In genomic region chr3:13066236-13066635, GRCh38 we compare ENCODE assay signal across 18 cellular contexts. TPM values are rescaled to one million over a fixed set of nuclear protein-coding genes. Genes with fewer than 3 reads are reported as not detected.
A peak's percentile ranks its signal among the peaks of the same experiment; 100 is the strongest.
DNase-seq lines count a peak whose midpoint lies in the region; ATAC-seq and TF ChIP-seq lines count a peak whose summit lies in the region.
"Had no signal": no experiment of that assay in that cellular context is flagged by ENCODE, and none has a peak within 500 bp of the region (broad histone marks: within the 10 kb centered on the region; RNA-seq: fewer than 3 reads in every experiment).

No MANE protein-coding gene starts in this region.

- no peak overlapping the region for H3K4me3 Mint-ChIP-seq in CD8-positive, alpha-beta memory T cell
- H3K4me3 Mint-ChIP-seq in central memory CD8-positive, alpha-beta T cell = no peak overlapping the region

- H3K36me3 ChIP-seq in CD8-positive, alpha-beta memory T cell (ENCODE audit: insufficient read depth, low read length) = no peaks in the 10 kb centered on the region
- H3K36me3 ChIP-seq in KOPT-K1 (ENCODE audit: insufficient read depth, low read length) = no peaks in the 10 kb centered on the region
- H3K36me3 ChIP-seq in spleen = peaks cover 0 to 4% (median 0%) of the 10 kb centered on the region in 6 donors
- no peaks in the 10 kb centered on the region for H3K36me3 ChIP-seq in osteoblast (ENCODE audit: insufficient read depth, low read length)
- H3K36me3 ChIP-seq: prostate gland, thyroid gland had no signal

- no peak for TF ChIP-seq CTCF in spleen (IDR thresholded peaks at IDR 0.05 in 8 of 11, conservative IDR thresholded peaks at IDR 0.05 in 3 of 11)
- no peak for TF ChIP-seq CTCF in osteoblast (IDR thresholded peaks at IDR 0.05; ENCODE audit: extremely low read depth, low read depth, low read length)

- intact Hi-C loops in spleen (cut with DNase I; ENCODE audit: low total_unique reads) = no loop called here

- peaks cover 32 to 40% (median 38%) of the 10 kb centered on the region in 3 donors for H3K4me1 Mint-ChIP-seq in CD8-positive, alpha-beta memory T cell
- peaks cover 50% of the 10 kb centered on the region for H3K4me1 Mint-ChIP-seq in central memory CD8-positive, alpha-beta T cell

- H3K36me3 Mint-ChIP-seq in CD8-positive, alpha-beta memory T cell = peaks cover 0 to 5% (median 2%) of the 10 kb centered on the region in 3 donors
- H3K36me3 Mint-ChIP-seq in central memory CD8-positive, alpha-beta T cell (ENCODE audit: insufficient read depth) = no peaks in the 10 kb centered on the region

- H3K9me3 Mint-ChIP-seq in CD8-positive, alpha-beta memory T cell = no peaks in the 10 kb centered on the region
- H3K9me3 Mint-ChIP-seq in central memory CD8-positive, alpha-beta T cell = no peaks in the 10 kb centered on the region

- H3K27ac ChIP-seq in CD8-positive, alpha-beta memory T cell (ENCODE audit: low read depth, low read length) = no peak overlapping the region
- H3K27ac ChIP-seq in KOPT-K1 (ENCODE audit: low read depth, low read length, poor library complexity, severe bottlenecking) (peak overlapping the region; percentile 100), spleen (peak overlapping the region in 6 of 8 donors; percentile 18 to 87 (median 68)), osteoblast (ENCODE audit: low read depth, low read length) (no peak overlapping the region)
- H3K27ac ChIP-seq: prostate gland, thyroid gland had no signal

- no peaks in the 10 kb centered on the region for H3K9me3 ChIP-seq in CD8-positive, alpha-beta memory T cell (ENCODE audit: low read length)
- no peaks in the 10 kb centered on the region for H3K9me3 ChIP-seq in KOPT-K1 (ENCODE audit: insufficient read depth, low read length, poor library complexity, severe bottlenecking)
- H3K9me3 ChIP-seq in spleen = no peaks in the 10 kb centered on the region
- no peaks in the 10 kb centered on the region for H3K9me3 ChIP-seq in osteoblast (ENCODE audit: low read depth, low read length)
- H3K9me3 ChIP-seq: prostate gland, thyroid gland had no signal

- no peaks in the 10 kb centered on the region for H3K79me2 ChIP-seq in osteoblast (ENCODE audit: insufficient read depth, low read length)

- ATAC-seq in central memory CD8-positive, alpha-beta T cell (replicated peaks; ENCODE audit: extremely low read depth, poor library complexity, severe bottlenecking) = no peak

- H3K27ac Mint-ChIP-seq in CD8-positive, alpha-beta memory T cell = peak overlapping the region in 5 of 8 donors; percentile 17 to 84 (median 54)
- H3K27ac Mint-ChIP-seq in central memory CD8-positive, alpha-beta T cell (ENCODE audit: low read depth) = peak overlapping the region; percentile 64

- H3K27me3 Mint-ChIP-seq in CD8-positive, alpha-beta memory T cell = peaks cover 0 to 2% of the 10 kb centered on the region in 2 donors
- no peaks in the 10 kb centered on the region for H3K27me3 Mint-ChIP-seq in central memory CD8-positive, alpha-beta T cell

- WGBS in spleen, 5 donors = 45 to 71% (median 46%) methylated on average over 11 of the region's 11 CpGs

- CTCF ChIA-PET in CD8-positive, alpha-beta memory T cell (lab: Charles Lee) = interaction anchor here (1.2 kb wide), 2 partner anchors 71 kb away, joined by 3 read pairs; no protein-coding TSS in a partner anchor

- no peak overlapping the region for H3K4me2 ChIP-seq in osteoblast (ENCODE audit: insufficient read depth, low read length)

- POLR2A ChIA-PET in CD8-positive, alpha-beta memory T cell (lab: Charles Lee) = no interaction called here

- H3K4me1 ChIP-seq in CD8-positive, alpha-beta memory T cell (ENCODE audit: insufficient read depth, low read length) = peaks cover 26% of the 10 kb centered on the region
- H3K4me1 ChIP-seq in spleen (peaks cover 23 to 83% (median 45%) of the 10 kb centered on the region in 6 donors), osteoblast (ENCODE audit: insufficient read depth, low read length) (no peaks in the 10 kb centered on the region)
- H3K4me1 ChIP-seq: prostate gland, thyroid gland had no signal

- no peak overlapping the region for H3K4me3 ChIP-seq in CD8-positive, alpha-beta memory T cell (ENCODE audit: low read length)
- H3K4me3 ChIP-seq in spleen (no peak overlapping the region), osteoblast (ENCODE audit: insufficient read depth, low read length) (no peak overlapping the region)
- H3K4me3 ChIP-seq: prostate gland, thyroid gland had no signal

- no peaks in the 10 kb centered on the region for H4K20me1 ChIP-seq in osteoblast (ENCODE audit: insufficient read depth, low read length)

- no peak overlapping the region for H2AFZ ChIP-seq in osteoblast (ENCODE audit: low read length)

- no peak for DNase-seq in CD8-positive, alpha-beta memory T cell
- no peak for DNase-seq in central memory CD8-positive, alpha-beta T cell (ENCODE audit: low spot score in 2 of 2)
- no peak for DNase-seq in spleen
- no peak for DNase-seq in NCI-H2029 (lab: John Stamatoyannopoulos, UW)
- no peak for DNase-seq in epidermal melanocyte (ENCODE audit: insufficient read length, low spot score)
- no peak for DNase-seq in osteoblast (ENCODE audit: insufficient read length, low spot score, missing footprints)
- DNase-seq: activated CD4-positive, alpha-beta T cell treated with anti-CD3 and anti-CD28 coated beads, Interleukin-2, amount 50 U/mL, for 1 hour; activated gamma-delta T cell treated with Interleukin-2 at 50 U/mL for 16 hours; dermis blood vessel endothelial cell; glutamatergic neuron; mammary epithelial cell; NCI-H1092; NCI-H187 treated with DMSO at 0.1 percent for 48 hours; NCI-H345; SIG-M5; thyroid gland had no signal

- TF ChIP-seq POLR2A in spleen (IDR thresholded peaks at IDR 0.05) = no peak

- no peaks in the 10 kb centered on the region for H3K27me3 ChIP-seq in CD8-positive, alpha-beta memory T cell (ENCODE audit: insufficient read depth, low read length, poor library complexity, severe bottlenecking)
- H3K27me3 ChIP-seq in spleen (replicated peaks in 1 of 7) = no peaks in the 10 kb centered on the region
- peaks cover 4% of the 10 kb centered on the region for H3K27me3 ChIP-seq in osteoblast (ENCODE audit: insufficient read depth, low read length)
- H3K27me3 ChIP-seq: thyroid gland had no signal

RNA-seq across cellular contexts. Expression of gene IQSEC1, which starts 7.0 kb away (rescaled TPM):
- total RNA-seq in CD8-positive, alpha-beta memory T cell = 10 to 100 TPM; 18.5 to 19.8 TPM
- polyA plus RNA-seq in CD8-positive, alpha-beta memory T cell = 33.7 TPM
- total RNA-seq in spleen = 100 to 1,000 TPM; 107 to 170 (median 123) TPM
- 10 to 100 TPM; 23.0 to 39.1 (median 38.7) TPM for polyA plus RNA-seq in spleen
- 22.1 and 28.3 TPM in 2 replicates for total RNA-seq in osteoblast

Comparison
In these comparisons a context has a peak if more than half of its experiments do, and no peak if none do; other contexts are left out.
1. H3K27ac ChIP-seq: peak in KOPT-K1 (single experiment) and spleen (6 of 8); none in CD8-positive, alpha-beta memory T cell (single experiment) and osteoblast (single experiment).